Comparison of ENCODE assay signal across 8 cellular contexts in the genomic region with DNA sequence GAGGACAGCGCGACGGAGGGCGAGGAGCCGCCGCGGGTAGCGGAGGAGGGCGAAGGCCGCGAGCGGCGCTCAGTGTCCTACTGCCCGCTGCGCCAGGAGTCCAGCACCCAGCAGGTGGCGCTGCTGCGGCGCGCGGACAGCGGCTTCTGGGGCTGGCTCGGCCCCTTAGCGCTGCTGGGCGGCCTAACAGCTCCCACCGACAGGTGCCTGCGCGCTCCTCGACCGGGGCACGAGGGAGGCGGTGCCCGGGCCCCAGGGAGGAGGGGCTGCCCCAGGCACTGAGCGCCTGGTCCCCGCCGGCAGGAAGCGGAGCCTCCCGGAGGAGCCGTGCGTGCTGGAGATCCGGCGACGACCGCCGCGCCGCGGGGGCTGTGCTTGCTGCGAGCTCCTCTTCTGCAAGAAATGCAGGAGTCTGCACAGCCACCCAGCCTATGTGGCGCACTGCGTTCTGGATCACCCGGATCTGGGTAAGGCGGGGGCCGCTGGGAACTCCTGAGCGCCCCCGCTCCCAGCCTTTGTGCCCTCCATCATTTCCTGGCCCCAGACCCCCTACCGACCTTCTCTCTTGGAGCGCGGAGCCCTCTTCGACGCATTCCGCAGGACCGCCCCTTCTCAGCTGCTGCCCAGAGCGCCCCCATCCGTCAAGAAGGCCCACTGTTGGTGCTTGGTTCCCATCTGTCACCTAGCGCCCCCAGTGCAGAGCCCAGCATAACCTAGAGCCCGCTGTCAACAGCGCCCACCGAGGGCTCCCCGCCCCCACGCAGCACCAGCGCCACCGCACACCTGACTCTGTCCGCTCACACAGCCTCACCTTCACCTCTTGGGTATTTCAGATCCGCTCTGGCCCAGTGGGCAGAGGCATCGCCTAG. TPM values are rescaled to one million over a fixed set of nuclear protein-coding genes. Genes with fewer than 3 reads are reported as not detected.
DNase-seq lines count a peak whose midpoint lies in the region; ATAC-seq and TF ChIP-seq lines count a peak whose summit lies in the region.

No MANE protein-coding gene starts in this region.

- no peaks in the 10 kb centered on the region for H3K9me3 ChIP-seq in psoas muscle

- TF ChIP-seq CTCF in GM12872 (IDR thresholded peaks at IDR 0.05; ENCODE audit: insufficient read depth, low read depth, low read length) (peak; percentile 97), psoas muscle (IDR thresholded peaks at IDR 0.05) (peak; percentile 97)

- WGBS in psoas muscle, 3 donors: 5 to 8% (median 5%) methylated on average over 62 to 75 of the region's 75 CpGs
- WGBS in urinary bladder: 7% methylated on average over 75 of the region's 75 CpGs

- no peaks in the 10 kb centered on the region for H3K27me3 ChIP-seq in psoas muscle (ENCODE audit: insufficient read depth in 3 of 3, low read length in 2 of 3)

- H3K4me1 ChIP-seq in psoas muscle: peaks cover 6% of the 10 kb centered on the region
- H3K4me1 ChIP-seq in urinary bladder (ENCODE audit: insufficient read depth): no peaks in the 10 kb centered on the region

- H3K36me3 ChIP-seq in psoas muscle (ENCODE audit: insufficient read depth in 1 of 2, low read depth in 1 of 2) (no peaks in the 10 kb centered on the region), urinary bladder (ENCODE audit: insufficient read depth) (no peaks in the 10 kb centered on the region)

- ATAC-seq in HG02798 (IDR thresholded peaks at IDR 0.05; ENCODE audit: poor library complexity, unreplicated experiment) (peak; percentile 87), left ventricle myocardium superior (peak; percentile 96), psoas muscle (peak; percentile 95 to 98 (median 96))

- DNase-seq in NCI-H1436 treated with DMSO at 0.1 percent for 48 hours (lab: John Stamatoyannopoulos, UW) (peak; percentile 78), T-helper 1 cell (peak; percentile 71 to 90 (median 79)), amniotic stem cell (lab: John Stamatoyannopoulos, UW) (peak; percentile 52), left ventricle myocardium superior (peak; percentile 94), psoas muscle (peak; percentile 90 to 94)

- H3K27ac ChIP-seq in psoas muscle: peak overlapping the region; percentile 41
- no peak overlapping the region for H3K27ac ChIP-seq in urinary bladder (ENCODE audit: low read depth)

- H3K4me3 ChIP-seq in psoas muscle (peak overlapping the region; percentile 73), urinary bladder (ENCODE audit: low read depth, low read length) (peak overlapping the region; percentile 44)

- intact Hi-C loops in left ventricle myocardium superior (cut with micrococcal nuclease): no loop called here
- intact Hi-C loops in psoas muscle (cut with DNase I): loop anchor here in 1 of 2 donors (1.0 kb wide), 2 partner anchors 40 to 45 kb away; partner anchors contain the start of gene TAF15

RNA-seq across cellular contexts. Expression of gene C17orf50, which starts 3.7 kb away (rescaled TPM):
- not detected for total RNA-seq in left ventricle myocardium superior
- not detected for total RNA-seq in psoas muscle
- polyA plus RNA-seq in psoas muscle: under 1 TPM in 1 of 3 donors, not detected in 2; 0.08 TPM
- total RNA-seq in urinary bladder: not detected
- not detected for polyA plus RNA-seq in urinary bladder

RNA-seq across cellular contexts. Expression of gene GAS2L2, which starts 11.3 kb away (rescaled TPM):
- 0.27 TPM for total RNA-seq in left ventricle myocardium superior
- total RNA-seq in psoas muscle: under 1 TPM in 3 of 4 donors, not detected in 1; 0.09 to 0.27 (median 0.10) TPM
- polyA plus RNA-seq in psoas muscle: under 1 TPM; 0.04 to 0.19 (median 0.15) TPM
- not detected for total RNA-seq in urinary bladder
- 0.09 TPM for polyA plus RNA-seq in urinary bladder

RNA-seq across cellular contexts. Expression of gene MMP28, which starts 31.1 kb away (rescaled TPM):
- total RNA-seq in left ventricle myocardium superior (1.5 TPM), psoas muscle (1 to 10 TPM in 1 of 4 donors, under 1 TPM in 3; 0.61 to 5.5 (median 0.70) TPM), urinary bladder (13.2 TPM)
- polyA plus RNA-seq in psoas muscle (1 to 10 TPM; 1.7 to 3.7 (median 2.1) TPM), urinary bladder (48.6 TPM)

RNA-seq across cellular contexts. Expression of gene RASL10B, which starts 32.9 kb away (rescaled TPM):
- 23.8 TPM for total RNA-seq in left ventricle myocardium superior
- total RNA-seq in psoas muscle: 10 to 100 TPM in 1 of 4 donors, 1 to 10 TPM in 3; 5.3 to 10.1 (median 6.9) TPM
- 10 to 100 TPM in 1 of 3 donors, 1 to 10 TPM in 2; 3.4 to 10.7 (median 6.6) TPM for polyA plus RNA-seq in psoas muscle
- 0.69 TPM for total RNA-seq in urinary bladder
- polyA plus RNA-seq in urinary bladder: 3.0 TPM

RNA-seq across cellular contexts. Expression of gene TAF15, which starts 44.9 kb away (rescaled TPM):
- total RNA-seq in left ventricle myocardium superior: 110 TPM
- total RNA-seq in psoas muscle: 100 to 1,000 TPM; 101 to 141 (median 125) TPM
- 100 to 1,000 TPM in 1 of 3 donors, 10 to 100 TPM in 2; 51.9 to 105 (median 65.2) TPM for polyA plus RNA-seq in psoas muscle
- 129 TPM for total RNA-seq in urinary bladder
- 134 TPM for polyA plus RNA-seq in urinary bladder
